1 cellular context compared by ENCODE assay signal in genomic region chr16:29862383-29862883, GRCh38.
TF ChIP-seq lines count a peak whose summit lies in the region.

No MANE protein-coding gene starts in this region.

TF ChIP-seq in K562, 482 proteins besides CTCF, POLR2A, EP300 and RAD21:
- TF ChIP-seq USF1 (CRISPR knock-in tag; IDR thresholded peaks at IDR 0.05) (no peak), MXD1 (CRISPR knock-in tag; IDR thresholded peaks at IDR 0.05; ENCODE audit: borderline replicate concordance, poor library complexity, severe bottlenecking) (no peak), STAG1 (CRISPR knock-in tag; IDR thresholded peaks at IDR 0.05; ENCODE audit: borderline replicate concordance) (peak; percentile 50; the same call in 1 of the 2 replicates), ZBTB7A (IDR thresholded peaks at IDR 0.05; ENCODE audit: borderline replicate concordance, control insufficient read depth, low read depth, low read length) (0 out of 2 replicates have a peak, but pooled peaks have one; percentile 23), ZNF785 (CRISPR knock-in tag; IDR thresholded peaks at IDR 0.05) (no peak), SIN3A (IDR thresholded peaks at IDR 0.05; ENCODE audit: borderline replicate concordance in 2 of 2, control insufficient read depth in 1 of 2, low read depth in 2 of 2, low read length in 2 of 2) (0 out of 4 replicates have a peak, but pooled peaks of 1 of the 2 experiments have one; percentile 5), BRD9 (IDR thresholded peaks at IDR 0.05; ENCODE audit: low read depth, partially characterized antibody) (no peak), GABPB1 (CRISPR knock-in tag; IDR thresholded peaks at IDR 0.05) (0 out of 2 replicates have a peak, but pooled peaks have one; percentile 10), SMC3 (conservative IDR thresholded peaks at IDR 0.05; ENCODE audit: insufficient read depth, low read depth, low read length) (no peak)
- TF ChIP-seq, protein P1, sequence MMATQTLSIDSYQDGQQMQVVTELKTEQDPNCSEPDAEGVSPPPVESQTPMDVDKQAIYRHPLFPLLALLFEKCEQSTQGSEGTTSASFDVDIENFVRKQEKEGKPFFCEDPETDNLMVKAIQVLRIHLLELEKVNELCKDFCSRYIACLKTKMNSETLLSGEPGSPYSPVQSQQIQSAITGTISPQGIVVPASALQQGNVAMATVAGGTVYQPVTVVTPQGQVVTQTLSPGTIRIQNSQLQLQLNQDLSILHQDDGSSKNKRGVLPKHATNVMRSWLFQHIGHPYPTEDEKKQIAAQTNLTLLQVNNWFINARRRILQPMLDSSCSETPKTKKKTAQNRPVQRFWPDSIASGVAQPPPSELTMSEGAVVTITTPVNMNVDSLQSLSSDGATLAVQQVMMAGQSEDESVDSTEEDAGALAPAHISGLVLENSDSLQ (IDR thresholded peaks at IDR 0.05): peak; percentile 48; the same call in 1 of the 2 replicates
- TF ChIP-seq, protein P2, sequence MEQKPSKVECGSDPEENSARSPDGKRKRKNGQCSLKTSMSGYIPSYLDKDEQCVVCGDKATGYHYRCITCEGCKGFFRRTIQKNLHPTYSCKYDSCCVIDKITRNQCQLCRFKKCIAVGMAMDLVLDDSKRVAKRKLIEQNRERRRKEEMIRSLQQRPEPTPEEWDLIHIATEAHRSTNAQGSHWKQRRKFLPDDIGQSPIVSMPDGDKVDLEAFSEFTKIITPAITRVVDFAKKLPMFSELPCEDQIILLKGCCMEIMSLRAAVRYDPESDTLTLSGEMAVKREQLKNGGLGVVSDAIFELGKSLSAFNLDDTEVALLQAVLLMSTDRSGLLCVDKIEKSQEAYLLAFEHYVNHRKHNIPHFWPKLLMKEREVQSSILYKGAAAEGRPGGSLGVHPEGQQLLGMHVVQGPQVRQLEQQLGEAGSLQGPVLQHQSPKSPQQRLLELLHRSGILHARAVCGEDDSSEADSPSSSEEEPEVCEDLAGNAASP (IDR thresholded peaks at IDR 0.05): no peak
- TF ChIP-seq, protein P3, sequence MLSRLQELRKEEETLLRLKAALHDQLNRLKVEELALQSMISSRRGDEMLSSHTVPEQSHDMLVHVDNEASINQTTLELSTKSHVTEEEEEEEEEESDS (CRISPR knock-in tag; IDR thresholded peaks at IDR 0.05): no peak
- TF ChIP-seq, protein P4, sequence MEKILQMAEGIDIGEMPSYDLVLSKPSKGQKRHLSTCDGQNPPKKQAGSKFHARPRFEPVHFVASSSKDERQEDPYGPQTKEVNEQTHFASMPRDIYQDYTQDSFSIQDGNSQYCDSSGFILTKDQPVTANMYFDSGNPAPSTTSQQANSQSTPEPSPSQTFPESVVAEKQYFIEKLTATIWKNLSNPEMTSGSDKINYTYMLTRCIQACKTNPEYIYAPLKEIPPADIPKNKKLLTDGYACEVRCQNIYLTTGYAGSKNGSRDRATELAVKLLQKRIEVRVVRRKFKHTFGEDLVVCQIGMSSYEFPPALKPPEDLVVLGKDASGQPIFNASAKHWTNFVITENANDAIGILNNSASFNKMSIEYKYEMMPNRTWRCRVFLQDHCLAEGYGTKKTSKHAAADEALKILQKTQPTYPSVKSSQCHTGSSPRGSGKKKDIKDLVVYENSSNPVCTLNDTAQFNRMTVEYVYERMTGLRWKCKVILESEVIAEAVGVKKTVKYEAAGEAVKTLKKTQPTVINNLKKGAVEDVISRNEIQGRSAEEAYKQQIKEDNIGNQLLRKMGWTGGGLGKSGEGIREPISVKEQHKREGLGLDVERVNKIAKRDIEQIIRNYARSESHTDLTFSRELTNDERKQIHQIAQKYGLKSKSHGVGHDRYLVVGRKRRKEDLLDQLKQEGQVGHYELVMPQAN (IDR thresholded peaks at IDR 0.05; ENCODE audit: borderline replicate concordance): peak; percentile 19; the same call in 1 of the 2 replicates
TF ChIP-seq in K562: peak in this region for 6.
